ENCODE assay signal across 8 cellular contexts in genomic region chr12:57935839-57936512, GRCh38. TPM values are rescaled to one million over a fixed set of nuclear protein-coding genes. Genes with fewer than 3 reads are reported as not detected.
A peak's percentile ranks its signal among the peaks of the same experiment; 100 is the strongest.
DNase-seq lines count a peak whose midpoint lies in the region; ATAC-seq and TF ChIP-seq lines count a peak whose summit lies in the region.

No MANE protein-coding gene starts in this region.

- H3K4me1 ChIP-seq in KMS-11 (ENCODE audit: low read depth, poor library complexity, severe bottlenecking) (peaks cover 55% of the 10 kb centered on the region), Panc1 (ENCODE audit: control insufficient read depth, insufficient read depth, low read length) (peaks cover 18% of the 10 kb centered on the region)

- peak overlapping the region; percentile 93 to 94 for H3K4me3 Mint-ChIP-seq in activated T-cell treated with anti-CD3 and anti-CD28 coated beads, Interleukin-2, amount 50 U/mL, for 72 hours
- H3K4me3 Mint-ChIP-seq in naive B cell = peak overlapping the region; percentile 85 to 98 (median 96)
- peak overlapping the region; percentile 87 for H3K4me3 Mint-ChIP-seq in stimulated activated effector memory CD8-positive, alpha-beta T cell treated with anti-CD3 and anti-CD28 coated beads, Interleukin-12 subunit alpha, Interleukin-12 subunit beta, amount 100 ng/mL, for 72 hours

- ATAC-seq in GM21786 (IDR thresholded peaks at IDR 0.05; ENCODE audit: unreplicated experiment) = peak; percentile 99
- ATAC-seq in Panc1 = peak; percentile 99
- ATAC-seq in activated T-cell treated with anti-CD3 and anti-CD28 coated beads, Interleukin-2, amount 50 U/mL, for 72 hours (replicated peaks in 1 of 2) = peak; percentile 97
- ATAC-seq in naive B cell (ENCODE audit: low read depth in 2 of 2) = peak; percentile 95 to 96
- ATAC-seq in stimulated activated effector memory CD8-positive, alpha-beta T cell treated with anti-CD3 and anti-CD28 coated beads, Interleukin-12 subunit alpha, Interleukin-12 subunit beta, amount 100 ng/mL, for 72 hours = peak; percentile 97

- H3K27ac ChIP-seq in KMS-11 (peak overlapping the region; percentile 76), Panc1 (ENCODE audit: low read length) (peak overlapping the region; percentile 94)

- H3K9me3 Mint-ChIP-seq in activated T-cell treated with anti-CD3 and anti-CD28 coated beads, Interleukin-2, amount 50 U/mL, for 72 hours = peaks cover 0 to 2% of the 10 kb centered on the region in 2 donors
- H3K9me3 Mint-ChIP-seq in naive B cell = no peaks in the 10 kb centered on the region
- H3K9me3 Mint-ChIP-seq in stimulated activated effector memory CD8-positive, alpha-beta T cell treated with anti-CD3 and anti-CD28 coated beads, Interleukin-12 subunit alpha, Interleukin-12 subunit beta, amount 100 ng/mL, for 72 hours = no peaks in the 10 kb centered on the region

- POLR2A ChIA-PET in Panc1 (lab: Charles Lee) = interaction anchor here (0.7 kb wide), 1 partner anchor 39 kb away, joined by 4 read pairs; no protein-coding TSS in a partner anchor

- DNase-seq in DMS79 treated with DMSO at 0.1 percent for 48 hours (lab: John Stamatoyannopoulos, UW) (peak; percentile 81), Panc1 (ENCODE audit: low read depth, low spot score) (peak; percentile 80), fibroblast of gingiva (ENCODE audit: low read depth) (peak; percentile 91), naive B cell (peak; percentile 93)
- peak; percentile 90 to 93 for DNase-seq in activated T-cell treated with anti-CD3 and anti-CD28 coated beads, Interleukin-2, amount 50 U/mL, for 72 hours
- peak; percentile 74 to 94 for DNase-seq in stimulated activated effector memory CD8-positive, alpha-beta T cell treated with anti-CD3 and anti-CD28 coated beads, Interleukin-12 subunit alpha, Interleukin-12 subunit beta, amount 100 ng/mL, for 72 hours (ENCODE audit: low spot score in 2 of 2)

- H3K9ac ChIP-seq in KMS-11 = peak overlapping the region; percentile 67

- H3K36me3 Mint-ChIP-seq in activated T-cell treated with anti-CD3 and anti-CD28 coated beads, Interleukin-2, amount 50 U/mL, for 72 hours (ENCODE audit: insufficient read depth in 2 of 2) = peaks cover 6 to 7% of the 10 kb centered on the region in 2 donors
- H3K36me3 Mint-ChIP-seq in naive B cell = no peaks in the 10 kb centered on the region
- H3K36me3 Mint-ChIP-seq in stimulated activated effector memory CD8-positive, alpha-beta T cell treated with anti-CD3 and anti-CD28 coated beads, Interleukin-12 subunit alpha, Interleukin-12 subunit beta, amount 100 ng/mL, for 72 hours = peaks cover 10% of the 10 kb centered on the region

- no peaks in the 10 kb centered on the region for H3K9me3 ChIP-seq in Panc1 (ENCODE audit: control insufficient read depth, insufficient read depth, low read depth, low read length)

- intact Hi-C loops in Panc1 (cut with micrococcal nuclease; ENCODE audit: unreplicated experiment) = no loop called here

- H3K27ac Mint-ChIP-seq in activated T-cell treated with anti-CD3 and anti-CD28 coated beads, Interleukin-2, amount 50 U/mL, for 72 hours = peak overlapping the region; percentile 97
- H3K27ac Mint-ChIP-seq in naive B cell = peak overlapping the region; percentile 99 to 100 (median 100)
- peak overlapping the region; percentile 99 for H3K27ac Mint-ChIP-seq in stimulated activated effector memory CD8-positive, alpha-beta T cell treated with anti-CD3 and anti-CD28 coated beads, Interleukin-12 subunit alpha, Interleukin-12 subunit beta, amount 100 ng/mL, for 72 hours

- TF ChIP-seq CTCF in KMS-11 (conservative IDR thresholded peaks at IDR 0.05; ENCODE audit: low read depth, low read length) (no peak), Panc1 (IDR thresholded peaks at IDR 0.05) (no peak)

- H3K36me3 ChIP-seq in KMS-11 (ENCODE audit: insufficient read depth) = no peaks in the 10 kb centered on the region
- no peaks in the 10 kb centered on the region; the same call in 1 of the 2 replicates for H3K36me3 ChIP-seq in Panc1 (ENCODE audit: control insufficient read depth, insufficient read depth, low read length)

- CTCF ChIA-PET in Panc1 (lab: Charles Lee) = no interaction called here

- peak overlapping the region; percentile 90 for H3K4me2 ChIP-seq in KMS-11

- peak overlapping the region; percentile 63 for H2AFZ ChIP-seq in KMS-11 (ENCODE audit: low read depth)

- no peaks in the 10 kb centered on the region for H3K27me3 ChIP-seq in KMS-11 (ENCODE audit: insufficient read depth, low read depth)
- H3K27me3 ChIP-seq in Panc1 (ENCODE audit: control insufficient read depth, insufficient read depth, low read length) = no peaks in the 10 kb centered on the region

- no peaks in the 10 kb centered on the region for H3K27me3 Mint-ChIP-seq in activated T-cell treated with anti-CD3 and anti-CD28 coated beads, Interleukin-2, amount 50 U/mL, for 72 hours (ENCODE audit: low read depth)
- H3K27me3 Mint-ChIP-seq in naive B cell = no peaks in the 10 kb centered on the region

- peaks cover 35% of the 10 kb centered on the region for H3K4me1 Mint-ChIP-seq in activated T-cell treated with anti-CD3 and anti-CD28 coated beads, Interleukin-2, amount 50 U/mL, for 72 hours (ENCODE audit: low read depth)
- peaks cover 23 to 29% (median 29%) of the 10 kb centered on the region in 3 donors for H3K4me1 Mint-ChIP-seq in naive B cell
- H3K4me1 Mint-ChIP-seq in stimulated activated effector memory CD8-positive, alpha-beta T cell treated with anti-CD3 and anti-CD28 coated beads, Interleukin-12 subunit alpha, Interleukin-12 subunit beta, amount 100 ng/mL, for 72 hours = peaks cover 29% of the 10 kb centered on the region

- H3K79me2 ChIP-seq in KMS-11 (ENCODE audit: insufficient read depth, low read depth) = peaks cover 6% of the 10 kb centered on the region; the same call in 1 of the 2 replicates

- no peaks in the 10 kb centered on the region for H4K20me1 ChIP-seq in KMS-11 (ENCODE audit: insufficient read depth)

- H3K4me3 ChIP-seq in KMS-11 (IDR thresholded peaks at IDR 0.05; ENCODE audit: insufficient read depth, low read depth, low read length) (peak overlapping the region; percentile 71), Panc1 (ENCODE audit: low read depth in 2 of 2, low read length in 2 of 2) (peak overlapping the region; percentile 61 to 88)

- BruUV-seq in Panc1 (replicated peaks; lab: Mats Ljungman, UMichigan) = no TSS peak

- in situ Hi-C loops in Panc1 (cut with HindIII; ENCODE audit: low pct_unique_long_range_greater_than_20kb, low sequenced_read_pairs) = no loop called here

RNA-seq across cellular contexts. Expression of gene ATP23, which starts 5.4 kb away (rescaled TPM):
- 10.3 TPM for total RNA-seq in Panc1 (2021; ENCODE audit: unreplicated experiment)
- 10.2 TPM for polyA plus RNA-seq in Panc1 (2012; ENCODE audit: insufficient read length)
- 10 to 100 TPM; 23.5 to 26.3 TPM for total RNA-seq in activated T-cell treated with anti-CD3 and anti-CD28 coated beads, Interleukin-2, amount 50 U/mL, for 72 hours
- polyA plus RNA-seq in naive B cell (ENCODE audit: low read depth in 6 of 6) = 10 to 100 TPM; 11.0 to 39.3 (median 22.4) TPM

Comparison
In these comparisons a context has a peak if more than half of its experiments do, and no peak if none do; other contexts are left out.
1. Peak in every context shown above with its lines: DNase-seq, ATAC-seq, H3K4me3 ChIP-seq and H3K27ac ChIP-seq.